8 cellular contexts compared by ENCODE assay signal in genomic region chr7:48299580-48300169, GRCh38.
DNase-seq lines count a peak whose midpoint lies in the region; ATAC-seq and TF ChIP-seq lines count a peak whose summit lies in the region.

No MANE protein-coding gene starts in this region.

- POLR2A ChIA-PET in CD4-positive, alpha-beta memory T cell (lab: Charles Lee; ENCODE audit: partially characterized antibody) = no interaction called here

- no peaks in the 10 kb centered on the region for H3K27me3 ChIP-seq in adrenal gland
- H3K27me3 ChIP-seq in right atrium auricular region = no peaks in the 10 kb centered on the region
- H3K27me3 ChIP-seq in CD4-positive, alpha-beta memory T cell (ENCODE audit: insufficient read depth, low read length) = no peaks in the 10 kb centered on the region

- H3K9me3 ChIP-seq in adrenal gland (replicated peaks in 1 of 3) (no peaks in the 10 kb centered on the region), right atrium auricular region (no peaks in the 10 kb centered on the region)
- no peaks in the 10 kb centered on the region for H3K9me3 ChIP-seq in CD4-positive, alpha-beta memory T cell (ENCODE audit: control insufficient read depth in 1 of 2, low read length in 2 of 2)

- ATAC-seq in GM19452 (IDR thresholded peaks at IDR 0.05; ENCODE audit: unreplicated experiment) (peak; percentile 83), HG03439 (IDR thresholded peaks at IDR 0.05; ENCODE audit: unreplicated experiment) (peak; percentile 72)

- WGBS in adrenal gland, 4 donors = 20 to 34% (median 27%) methylated on average over 4 of the region's 4 CpGs

- peak; percentile 31 for DNase-seq in Daoy (ENCODE audit: low read depth)
- DNase-seq in NCI-H748 (lab: John Stamatoyannopoulos, UW; ENCODE audit: unreplicated experiment) = peak; percentile 82
- peak; percentile 46 to 84 (median 68) for DNase-seq in adrenal gland
- DNase-seq in right atrium auricular region (ENCODE audit: low spot score) = no peak
- DNase-seq in retinal pigment epithelial cell (ENCODE audit: low read depth) = no peak
- no peak for DNase-seq in CD4-positive, alpha-beta memory T cell

- H3K4me3 ChIP-seq in adrenal gland (no peak overlapping the region), right atrium auricular region (no peak overlapping the region), retinal pigment epithelial cell (ENCODE audit: low read length) (no peak overlapping the region)
- no peak overlapping the region for H3K4me3 ChIP-seq in CD4-positive, alpha-beta memory T cell (ENCODE audit: low read length in 2 of 2)

- H3K36me3 ChIP-seq in adrenal gland (replicated peaks in 1 of 2) = no peaks in the 10 kb centered on the region
- H3K36me3 ChIP-seq in right atrium auricular region = no peaks in the 10 kb centered on the region
- no peaks in the 10 kb centered on the region for H3K36me3 ChIP-seq in CD4-positive, alpha-beta memory T cell (ENCODE audit: insufficient read depth, low read length)

- TF ChIP-seq POLR2A in adrenal gland (IDR thresholded peaks at IDR 0.05) = no peak

- H3K9me3 Mint-ChIP-seq in CD4-positive, alpha-beta memory T cell = peaks cover 0 to 4% (median 0%) of the 10 kb centered on the region in 8 donors

- H3K4me3 Mint-ChIP-seq in CD4-positive, alpha-beta memory T cell = no peak overlapping the region

- H3K4me1 Mint-ChIP-seq in CD4-positive, alpha-beta memory T cell = no peaks in the 10 kb centered on the region

- no peak overlapping the region for H3K27ac Mint-ChIP-seq in CD4-positive, alpha-beta memory T cell

- TF ChIP-seq CTCF in adrenal gland (IDR thresholded peaks at IDR 0.05) = peak; percentile 58 to 81 (median 77)
- TF ChIP-seq CTCF in right atrium auricular region (IDR thresholded peaks at IDR 0.05) = peak; percentile 35 to 77
- TF ChIP-seq CTCF in retinal pigment epithelial cell (conservative IDR thresholded peaks at IDR 0.05; ENCODE audit: low read depth, low read length) = peak; percentile 82

- H3K27me3 Mint-ChIP-seq in CD4-positive, alpha-beta memory T cell = peaks cover 4 to 5% of the 10 kb centered on the region in 2 donors

- CTCF ChIA-PET in CD4-positive, alpha-beta memory T cell (lab: Charles Lee; ENCODE audit: partially characterized antibody) = interaction anchor here (0.9 to 1.8 kb wide), 2 partner anchors 8 to 11 kb away, joined by 3 to 5 read pairs; no protein-coding TSS in a partner anchor

- H3K27ac ChIP-seq in adrenal gland = no peak overlapping the region
- no peak overlapping the region for H3K27ac ChIP-seq in right atrium auricular region
- no peak overlapping the region for H3K27ac ChIP-seq in CD4-positive, alpha-beta memory T cell (ENCODE audit: low read depth, low read length)

- no peaks in the 10 kb centered on the region for H3K4me1 ChIP-seq in adrenal gland (replicated peaks in 1 of 2)
- H3K4me1 ChIP-seq in right atrium auricular region = no peaks in the 10 kb centered on the region
- no peaks in the 10 kb centered on the region for H3K4me1 ChIP-seq in CD4-positive, alpha-beta memory T cell (ENCODE audit: insufficient read depth, low read length)

- H3K36me3 Mint-ChIP-seq in CD4-positive, alpha-beta memory T cell = no peaks in the 10 kb centered on the region

- intact Hi-C loops in adrenal gland (cut with DNase I) = loop anchor here in 1 of 2 donors (5.0 kb wide), 1 partner anchor 578 kb away; no protein-coding TSS in a partner anchor
- intact Hi-C loops in CD4-positive, alpha-beta memory T cell (cut with micrococcal nuclease) = no loop called here

Comparison
In these comparisons a context has a peak if more than half of its experiments do, and no peak if none do; other contexts are left out.
1. DNase-seq: peak in Daoy (single experiment), NCI-H748 (single experiment) and adrenal gland (7 of 7); none in right atrium auricular region (single experiment), retinal pigment epithelial cell (single experiment) and CD4-positive, alpha-beta memory T cell (0 of 5).
2. Peak in every context shown above with its lines, with median percentiles within 50 percentile points of each other: CTCF ChIP-seq.